ENCODE assay signal across 9 cellular contexts in genomic region chr16:84970447-84971127, GRCh38. TPM values are rescaled to one million over a fixed set of nuclear protein-coding genes. Genes with fewer than 3 reads are reported as not detected.
A peak's percentile ranks its signal among the peaks of the same experiment; 100 is the strongest.
DNase-seq lines count a peak whose midpoint lies in the region; ATAC-seq and TF ChIP-seq lines count a peak whose summit lies in the region.
"Had no signal": no experiment of that assay in that cellular context is flagged by ENCODE, and none has a peak within 500 bp of the region (broad histone marks: within the 10 kb centered on the region; RNA-seq: fewer than 3 reads in every experiment).

No MANE protein-coding gene starts in this region.

- H3K4me3 Mint-ChIP-seq in activated CD4-positive, alpha-beta T cell treated with anti-CD3 and anti-CD28 coated beads, Interleukin-2, amount 10 ng/mL, durations not matched to agents 24 days and 14 days: no peak overlapping the region

- DNase-seq in DMS 273 treated with DMSO at 0.1 percent for 48 hours (lab: John Stamatoyannopoulos, UW): peak; percentile 28
- peak; percentile 2 for DNase-seq in NCI-H345 treated with DMSO at 0.1 percent for 48 hours (lab: John Stamatoyannopoulos, UW; ENCODE audit: unreplicated experiment)
- DNase-seq in activated CD4-positive, alpha-beta T cell treated with anti-CD3 and anti-CD28 coated beads, Interleukin-2, amount 10 ng/mL, durations not matched to agents 24 days and 14 days: peak; percentile 92
- DNase-seq in choroid plexus epithelial cell (ENCODE audit: low read depth): peak; percentile 86
- DNase-seq in left lung: peak; percentile 78 to 96
- DNase-seq in stimulated activated CD4-positive, alpha-beta T cell treated with anti-CD3 and anti-CD28 coated beads, Interleukin-4, amount 100 ng/mL, for 48 hours (ENCODE audit: low read depth in 2 of 2): peak; percentile 66 to 75

- peaks cover 5% of the 10 kb centered on the region for H3K9me3 Mint-ChIP-seq in activated CD4-positive, alpha-beta T cell treated with anti-CD3 and anti-CD28 coated beads, Interleukin-2, amount 10 ng/mL, durations not matched to agents 24 days and 14 days

- peaks cover 3 to 24% of the 10 kb centered on the region in 2 donors for H3K4me1 ChIP-seq in left lung

- H3K27ac Mint-ChIP-seq in activated CD4-positive, alpha-beta T cell treated with anti-CD3 and anti-CD28 coated beads, Interleukin-2, amount 10 ng/mL, durations not matched to agents 24 days and 14 days: no peak overlapping the region

- no peak overlapping the region for H3K4me3 ChIP-seq in choroid plexus epithelial cell (ENCODE audit: low read depth, low read length)
- no peak overlapping the region for H3K4me3 ChIP-seq in left lung
- H3K4me3 ChIP-seq: SK-N-MC had no signal

- peaks cover 2% of the 10 kb centered on the region for H3K4me1 Mint-ChIP-seq in activated CD4-positive, alpha-beta T cell treated with anti-CD3 and anti-CD28 coated beads, Interleukin-2, amount 10 ng/mL, durations not matched to agents 24 days and 14 days

- ATAC-seq in HG02623 (IDR thresholded peaks at IDR 0.05; ENCODE audit: unreplicated experiment): peak; percentile 43
- peak; percentile 83 for ATAC-seq in left lung
- ATAC-seq in HG03045 (IDR thresholded peaks at IDR 0.05; ENCODE audit: unreplicated experiment): no peak

- H3K27me3 Mint-ChIP-seq in activated CD4-positive, alpha-beta T cell treated with anti-CD3 and anti-CD28 coated beads, Interleukin-2, amount 10 ng/mL, durations not matched to agents 24 days and 14 days: no peaks in the 10 kb centered on the region

- TF ChIP-seq CTCF in choroid plexus epithelial cell (conservative IDR thresholded peaks at IDR 0.05; ENCODE audit: low read depth, low read length) (peak; percentile 86), left lung (IDR thresholded peaks at IDR 0.05) (peak; percentile 93 to 94)

- intact Hi-C loops in activated CD4-positive, alpha-beta T cell treated with anti-CD3 and anti-CD28 coated beads, Interleukin-2, amount 10 ng/mL, durations not matched to agents 24 days and 14 days (cut with micrococcal nuclease): loop anchor here (1.0 to 5.0 kb wide), 2 partner anchors 45 to 218 kb away; no protein-coding TSS in a partner anchor
- intact Hi-C loops in left lung (cut with DNase I): no loop called here

- no peak overlapping the region for H3K27ac ChIP-seq in left lung
- H3K27ac ChIP-seq: SK-N-MC had no signal

- no peaks in the 10 kb centered on the region for H3K9me3 ChIP-seq in left lung

- H3K36me3 ChIP-seq in left lung: peaks cover 0 to 23% of the 10 kb centered on the region in 2 donors

- H3K36me3 Mint-ChIP-seq in activated CD4-positive, alpha-beta T cell treated with anti-CD3 and anti-CD28 coated beads, Interleukin-2, amount 10 ng/mL, durations not matched to agents 24 days and 14 days (ENCODE audit: low read depth): peaks cover 6% of the 10 kb centered on the region

- no peaks in the 10 kb centered on the region for H3K27me3 ChIP-seq in left lung

RNA-seq across cellular contexts. Expression of gene ZDHHC7, which starts 40.7 kb away (rescaled TPM):
- 28.9 and 30.8 TPM in 2 replicates for total RNA-seq in activated CD4-positive, alpha-beta T cell treated with anti-CD3 and anti-CD28 coated beads, Interleukin-2, amount 10 ng/mL, durations not matched to agents 24 days and 14 days
- 10 to 100 TPM; 69.8 to 82.3 TPM for total RNA-seq in left lung

RNA-seq across cellular contexts. Expression of gene KIAA0513, which starts 57.0 kb away (rescaled TPM):
- total RNA-seq in activated CD4-positive, alpha-beta T cell treated with anti-CD3 and anti-CD28 coated beads, Interleukin-2, amount 10 ng/mL, durations not matched to agents 24 days and 14 days: 10.6 and 12.1 TPM in 2 replicates
- 10 to 100 TPM; 22.6 to 31.7 TPM for total RNA-seq in left lung

Comparison
In these comparisons a context has a peak if more than half of its experiments do, and no peak if none do; other contexts are left out.
1. DNase-seq: peak in every context shown above with its lines; median percentile 92 in activated CD4-positive, alpha-beta T cell treated with anti-CD3 and anti-CD28 coated beads, Interleukin-2, amount 10 ng/mL, durations not matched to agents 24 days and 14 days; 87 in left lung; 86 in choroid plexus epithelial cell; 70 in stimulated activated CD4-positive, alpha-beta T cell treated with anti-CD3 and anti-CD28 coated beads, Interleukin-4, amount 100 ng/mL, for 48 hours; 28 in DMS 273 treated with DMSO at 0.1 percent for 48 hours; 2 in NCI-H345 treated with DMSO at 0.1 percent for 48 hours.